ENCODE assay signal across 35 cellular contexts in genomic region chr16:53261276-53261675, GRCh38.
"Had no signal": no experiment of that assay in that cellular context is flagged by ENCODE, and none has a peak within 500 bp of the region (broad histone marks: within the 10 kb centered on the region; RNA-seq: fewer than 3 reads in every experiment).

No MANE protein-coding gene starts in this region.

- H3K9me3 ChIP-seq: MG63 had no signal

- H3K27me3 ChIP-seq: MG63 had no signal

- H3K4me3 ChIP-seq: MG63 had no signal

- DNase-seq: Karpas-422, Kasumi-1, MM.1S, MV-4-11, NCI-H1048, NCI-H1092, NCI-H1092 treated with DMSO at 0.1 percent for 48 hours, NCI-H1105, NCI-H1105 treated with DMSO at 0.1 percent for 48 hours, NCI-H1417, NCI-H1417 treated with DMSO at 0.1 percent for 48 hours, NCI-H1436, NCI-H1436 treated with DMSO at 0.1 percent for 48 hours, NCI-H146, NCI-H1694, NCI-H1694 treated with DMSO at 0.1 percent for 48 hours, NCI-H187, NCI-H187 treated with DMSO at 0.1 percent for 48 hours, NCI-H1930, NCI-H2029, NCI-H2029 treated with DMSO at 0.1 percent for 48 hours, NCI-H2081, NCI-H2081 treated with DMSO at 0.1 percent for 48 hours, NCI-H2107, NCI-H2171, NCI-H2171 treated with DMSO at 0.1 percent for 48 hours, NCI-H2227 treated with DMSO at 0.1 percent for 48 hours, NCI-H345, NCI-H446, NCI-H446 treated with DMSO at 0.1 percent for 48 hours, NCI-H510A, NCI-H510A treated with DMSO at 0.1 percent for 48 hours, NCI-H524, NCI-H524 treated with DMSO at 0.1 percent for 48 hours had no signal
